Comparison of ENCODE assay signal across 8 cellular contexts in the genomic region with DNA sequence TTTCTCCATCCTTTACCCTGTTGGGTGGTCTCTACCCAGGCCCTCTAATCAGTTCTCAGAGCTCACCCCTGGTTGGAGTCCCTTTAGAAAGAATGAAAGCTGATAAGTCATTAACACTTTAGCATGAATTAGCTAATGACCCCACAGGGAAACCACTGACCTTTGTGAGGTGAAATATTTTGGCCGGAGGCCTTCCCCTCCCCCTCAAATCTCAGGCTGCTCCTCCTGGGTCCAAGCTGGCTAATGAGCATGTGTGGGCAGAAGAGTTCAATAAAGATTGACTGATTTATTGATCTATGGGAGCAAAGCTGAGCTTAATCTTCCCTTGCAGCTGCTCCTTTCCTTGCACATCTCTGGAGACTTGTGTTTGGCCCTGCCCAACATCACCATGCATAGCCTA.
"Had no signal": no experiment of that assay in that cellular context is flagged by ENCODE, and none has a peak within 500 bp of the region (broad histone marks: within the 10 kb centered on the region; RNA-seq: fewer than 3 reads in every experiment).

No MANE protein-coding gene starts in this region.

- DNase-seq: GM23248, GOT3, H7 had no signal

- H3K27ac Mint-ChIP-seq: IgD-negative memory B cell had no signal

- ATAC-seq: HCT116, HepG2 had no signal

- H3K36me3 ChIP-seq: HAP-1 had no signal

- H3K4me3 ChIP-seq: GM23248, HAP-1 had no signal

- H3K4me3 Mint-ChIP-seq: IgD-negative memory B cell had no signal

- H3K27ac ChIP-seq: GM23248, HL-60 had no signal

- H3K9me3 ChIP-seq: HAP-1 had no signal

- FAIRE-seq: HepG2 had no signal
